Comparison of ENCODE assay signal across 19 cellular contexts in genomic region chr11:19018901-19019300, GRCh38.
DNase-seq lines count a peak whose midpoint lies in the region; ATAC-seq lines count a peak whose summit lies in the region.
"Had no signal": no experiment of that assay in that cellular context is flagged by ENCODE, and none has a peak within 500 bp of the region (broad histone marks: within the 10 kb centered on the region; RNA-seq: fewer than 3 reads in every experiment).

No MANE protein-coding gene starts in this region.

- DNase-seq in ACHN (peak; percentile 4), KBM-7 (peak; percentile 0), astrocyte of the hippocampus (ENCODE audit: low read depth, low spot score) (peak; percentile 18), kidney glomerular epithelial cell (lab: John Stamatoyannopoulos, UW) (peak; percentile 5), NCI-H187 (lab: John Stamatoyannopoulos, UW) (no peak)
- DNase-seq in activated T-cell treated with anti-CD3 and anti-CD28 coated beads, Interleukin-2, amount 50 U/mL, for 1 hour: no peak
- DNase-seq: adrenal gland; CD8-positive, alpha-beta memory T cell; effector memory CD8-positive, alpha-beta T cell; GM23248; naive thymus-derived CD8-positive, alpha-beta T cell; NCI-H1694 treated with DMSO at 0.1 percent for 48 hours; NCI-H524; stimulated activated naive CD8-positive, alpha-beta T cell treated with anti-CD3 and anti-CD28 coated beads, Interleukin-15, amount 100 ng/mL, for 72 hours; T-cell; uterus had no signal

- in situ Hi-C loops in ACHN (cut with HindIII; ENCODE audit: low pct_ligation_motif_present, low pct_unique_long_range_greater_than_20kb, low sequenced_read_pairs) (no loop called here), KBM-7 (cut with MboI; ENCODE audit: low pct_unique_long_range_greater_than_20kb, low sequenced_read_pairs) (no loop called here)

- ATAC-seq in GM18519 (IDR thresholded peaks at IDR 0.05; ENCODE audit: low FRiP score, unreplicated experiment) (no peak), HG02610 (IDR thresholded peaks at IDR 0.05; ENCODE audit: unreplicated experiment) (no peak)
- ATAC-seq: activated T-helper 17 cell treated with anti-CD3 and anti-CD28 coated beads, Interleukin-2, amount 50 U/mL, for 72 hours; effector memory CD8-positive, alpha-beta T cell; naive thymus-derived CD8-positive, alpha-beta T cell; stimulated activated naive CD8-positive, alpha-beta T cell treated with anti-CD3 and anti-CD28 coated beads, Interleukin-15, amount 100 ng/mL, for 72 hours; T-cell had no signal

Comparison
In these comparisons a context has a peak if more than half of its experiments do, and no peak if none do; other contexts are left out.
1. DNase-seq: peak in ACHN (single experiment), KBM-7 (single experiment), astrocyte of the hippocampus (single experiment) and kidney glomerular epithelial cell (single experiment); none in activated T-cell treated with anti-CD3 and anti-CD28 coated beads, Interleukin-2, amount 50 U/mL, for 1 hour (single experiment) and NCI-H187 (0 of 2).